1 cellular context compared by ENCODE assay signal in genomic region chr17:59746849-59747445, GRCh38.
TF ChIP-seq lines count a peak whose summit lies in the region.

No MANE protein-coding gene starts in this region.

TF ChIP-seq in GM12878, 131 proteins besides CTCF, POLR2A, EP300 and RAD21 (continued from another document):
- TF ChIP-seq ZNF592 (IDR thresholded peaks at IDR 0.05) (0 out of 2 replicates have a peak, but pooled peaks have one; percentile 40), IKZF2 (IDR thresholded peaks at IDR 0.05) (no peak), SREBF1 (IDR thresholded peaks at IDR 0.05; ENCODE audit: low read length) (no peak)
